ENCODE assay signal across 18 cellular contexts in the genomic region with DNA sequence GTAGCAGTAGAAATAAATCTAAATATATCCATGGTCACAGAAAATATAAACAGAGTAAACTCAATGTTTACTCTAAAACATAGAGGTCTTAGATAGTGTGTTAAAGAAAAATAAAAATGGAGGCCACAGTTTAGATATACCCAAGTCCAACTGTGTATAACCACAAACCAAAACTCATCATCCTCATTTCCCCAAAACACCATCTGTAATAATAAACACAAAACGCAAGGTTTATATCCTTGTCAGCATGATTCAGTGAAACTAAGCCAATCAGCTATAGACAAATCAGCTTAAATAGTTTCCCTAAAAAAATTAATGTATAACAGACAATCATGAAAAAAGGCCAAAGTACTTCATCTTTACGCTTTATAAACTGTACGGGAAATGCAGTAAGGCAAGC.
"Had no signal": no experiment of that assay in that cellular context is flagged by ENCODE, and none has a peak within 500 bp of the region (broad histone marks: within the 10 kb centered on the region; RNA-seq: fewer than 3 reads in every experiment).

No MANE protein-coding gene starts in this region.

- H3K4me2 ChIP-seq: neural progenitor cell had no signal

- H3K27ac ChIP-seq: neural progenitor cell, right atrium auricular region, tibial artery, VCaP had no signal

- H3K27me3 ChIP-seq: neural progenitor cell, right atrium auricular region, tibial artery had no signal

- H3K4me3 Mint-ChIP-seq: activated T-cell treated with anti-CD3 and anti-CD28 coated beads, Interleukin-2, amount 50 U/mL, for 72 hours; naive thymus-derived CD4-positive, alpha-beta T cell; neural progenitor cell had no signal

- H2AFZ ChIP-seq: neural progenitor cell had no signal

- H3K9me3 ChIP-seq: right atrium auricular region, tibial artery had no signal

- H3K9ac ChIP-seq: neural progenitor cell had no signal

- H3K27me3 Mint-ChIP-seq: progenitor cell of endocrine pancreas had no signal

- ATAC-seq: activated naive CD4-positive, alpha-beta T cell treated with anti-CD3 and anti-CD28 coated beads, Interleukin-2, amount 50 U/mL, for 72 hours; activated T-cell treated with anti-CD3 and anti-CD28 coated beads, Interleukin-2, amount 50 U/mL, for 72 hours; left cardiac atrium; naive thymus-derived CD4-positive, alpha-beta T cell; stimulated activated naive CD8-positive, alpha-beta T cell treated with anti-CD3 and anti-CD28 coated beads, Interleukin-15, Interleukin-2, amounts not matched to agents 100 U/mL and 50 U/mL, for 24 hours had no signal

- FAIRE-seq: islet of Langerhans had no signal

- H3K27ac Mint-ChIP-seq: activated naive CD4-positive, alpha-beta T cell treated with anti-CD3 and anti-CD28 coated beads, Interleukin-2, amount 50 U/mL, for 72 hours; activated T-cell treated with anti-CD3 and anti-CD28 coated beads, Interleukin-2, amount 50 U/mL, for 72 hours; naive thymus-derived CD4-positive, alpha-beta T cell; neural progenitor cell; progenitor cell of endocrine pancreas had no signal

- H3K4me3 ChIP-seq: neural progenitor cell, right atrium auricular region, tibial artery had no signal

- H3K36me3 Mint-ChIP-seq: activated naive CD4-positive, alpha-beta T cell treated with anti-CD3 and anti-CD28 coated beads, Interleukin-2, amount 50 U/mL, for 72 hours; naive thymus-derived CD4-positive, alpha-beta T cell; neural progenitor cell had no signal

- H3K9me3 Mint-ChIP-seq: activated naive CD4-positive, alpha-beta T cell treated with anti-CD3 and anti-CD28 coated beads, Interleukin-2, amount 50 U/mL, for 72 hours; activated T-cell treated with anti-CD3 and anti-CD28 coated beads, Interleukin-2, amount 50 U/mL, for 72 hours; naive thymus-derived CD4-positive, alpha-beta T cell; neural progenitor cell had no signal

- DNase-seq: activated CD4-positive, alpha-beta T cell treated with anti-CD3 and anti-CD28 coated beads for 1 hour; activated CD8-positive, alpha-beta memory T cell treated with anti-CD3 and anti-CD28 coated beads for 24 hours; activated CD8-positive, alpha-beta memory T cell treated with anti-CD3 and anti-CD28 coated beads, Interleukin-2, amount 50 U/mL, for 48 hours; activated gamma-delta T cell; activated T-cell treated with anti-CD3 and anti-CD28 coated beads, Interleukin-2, amount 50 U/mL, for 72 hours; left cardiac atrium; mesendoderm; naive thymus-derived CD4-positive, alpha-beta T cell; stimulated activated naive CD8-positive, alpha-beta T cell treated with anti-CD3 and anti-CD28 coated beads, Interleukin-15, Interleukin-2, amounts not matched to agents 100 U/mL and 50 U/mL, for 24 hours; substantia nigra; T-helper 2 cell; tibial artery had no signal

- H3K36me3 ChIP-seq: neural progenitor cell, right atrium auricular region, tibial artery had no signal
